In the genomic region with DNA sequence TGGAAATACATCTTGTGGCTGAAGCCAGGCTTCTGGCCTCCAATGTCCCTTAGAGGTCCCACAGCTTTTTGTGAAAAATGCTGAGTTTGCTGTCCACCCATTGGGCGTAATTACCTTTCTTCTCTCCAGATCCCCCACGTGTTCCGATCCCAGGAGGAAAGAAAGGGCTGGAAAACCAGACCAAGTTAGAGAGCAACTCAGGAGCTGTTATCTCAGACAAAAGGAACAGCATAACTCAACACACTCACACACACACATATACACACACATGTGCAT, we compare ENCODE assay signal across 27 cellular contexts.
"Had no signal": no experiment of that assay in that cellular context is flagged by ENCODE, and none has a peak within 500 bp of the region (broad histone marks: within the 10 kb centered on the region; RNA-seq: fewer than 3 reads in every experiment).

No MANE protein-coding gene starts in this region.

- H3K27me3 Mint-ChIP-seq: activated CD4-positive, alpha-beta memory T cell treated with anti-CD3 and anti-CD28 coated beads, Interleukin-2, amount 10 ng/mL, durations not matched to agents 7 days and 5 days; activated CD4-positive, alpha-beta T cell treated with anti-CD3 and anti-CD28 coated beads for 36 hours; activated naive CD8-positive, alpha-beta T cell; activated T-helper 17 cell treated with anti-CD3 and anti-CD28 coated beads, Interleukin-2, amount 50 U/mL, for 72 hours; central memory CD8-positive, alpha-beta T cell had no signal

- H3K27me3 ChIP-seq: adrenal gland, MG63, Peyer's patch had no signal

- H3K27ac ChIP-seq: adrenal gland, Peyer's patch, RWPE1, VCaP had no signal

- DNase-seq: activated CD4-positive, alpha-beta memory T cell treated with anti-CD3 and anti-CD28 coated beads, Interleukin-2, amount 10 ng/mL, durations not matched to agents 7 days and 5 days; activated CD4-positive, alpha-beta T cell treated with anti-CD3 and anti-CD28 coated beads for 36 hours; activated CD4-positive, alpha-beta T cell treated with anti-CD3 and anti-CD28 coated beads, Interleukin-2, amount 50 U/mL, for 1 hour; activated gamma-delta T cell; activated naive CD4-positive, alpha-beta T cell treated with anti-CD3 and anti-CD28 coated beads for 36 hours; activated T-cell treated with anti-CD3 and anti-CD28 coated beads for 4 hours; activated T-cell treated with anti-CD3 and anti-CD28 coated beads, Interleukin-2, amount 50 U/mL, for 48 hours; anterior cingulate cortex; MG63; MV-4-11; NCI-H1092 treated with DMSO at 0.1 percent for 48 hours; NCI-H1417 treated with DMSO at 0.1 percent for 48 hours; NCI-H1694; NCI-H2029; NCI-H2107; NCI-H345; NCI-H510A treated with DMSO at 0.1 percent for 48 hours; NCI-H69; Peyer's patch; SHP77 treated with DMSO at 0.1 percent for 48 hours; T-helper 1 cell had no signal

- H3K4me1 ChIP-seq: Peyer's patch had no signal

- H3K9me3 ChIP-seq: adrenal gland, MG63, Peyer's patch had no signal

- H3K36me3 ChIP-seq: adrenal gland, MG63, Peyer's patch had no signal

- H3K4me3 Mint-ChIP-seq: activated CD4-positive, alpha-beta memory T cell treated with anti-CD3 and anti-CD28 coated beads, Interleukin-2, amount 10 ng/mL, durations not matched to agents 7 days and 5 days; activated CD4-positive, alpha-beta T cell treated with anti-CD3 and anti-CD28 coated beads for 36 hours; activated naive CD4-positive, alpha-beta T cell treated with anti-CD3 and anti-CD28 coated beads for 36 hours; activated naive CD8-positive, alpha-beta T cell; activated T-helper 17 cell treated with anti-CD3 and anti-CD28 coated beads, Interleukin-2, amount 50 U/mL, for 72 hours; central memory CD8-positive, alpha-beta T cell had no signal

- H3K4me1 Mint-ChIP-seq: activated CD4-positive, alpha-beta memory T cell treated with anti-CD3 and anti-CD28 coated beads, Interleukin-2, amount 10 ng/mL, durations not matched to agents 7 days and 5 days; activated CD4-positive, alpha-beta T cell treated with anti-CD3 and anti-CD28 coated beads for 36 hours; activated T-helper 17 cell treated with anti-CD3 and anti-CD28 coated beads, Interleukin-2, amount 50 U/mL, for 72 hours; central memory CD8-positive, alpha-beta T cell had no signal

- ATAC-seq: activated CD4-positive, alpha-beta T cell treated with anti-CD3 and anti-CD28 coated beads for 36 hours; activated T-helper 17 cell treated with anti-CD3 and anti-CD28 coated beads, Interleukin-2, amount 50 U/mL, for 72 hours had no signal

- H3K27ac Mint-ChIP-seq: activated CD4-positive, alpha-beta memory T cell treated with anti-CD3 and anti-CD28 coated beads, Interleukin-2, amount 10 ng/mL, durations not matched to agents 7 days and 5 days; activated CD4-positive, alpha-beta T cell treated with anti-CD3 and anti-CD28 coated beads for 36 hours; activated naive CD4-positive, alpha-beta T cell treated with anti-CD3 and anti-CD28 coated beads for 36 hours; activated naive CD8-positive, alpha-beta T cell; activated T-helper 17 cell treated with anti-CD3 and anti-CD28 coated beads, Interleukin-2, amount 50 U/mL, for 72 hours had no signal

- H3K9me3 Mint-ChIP-seq: activated T-helper 17 cell treated with anti-CD3 and anti-CD28 coated beads, Interleukin-2, amount 50 U/mL, for 72 hours; central memory CD8-positive, alpha-beta T cell had no signal

- H3K4me3 ChIP-seq: adrenal gland, MG63, Peyer's patch had no signal
